ENCODE assay signal across 12 cellular contexts in the genomic region with DNA sequence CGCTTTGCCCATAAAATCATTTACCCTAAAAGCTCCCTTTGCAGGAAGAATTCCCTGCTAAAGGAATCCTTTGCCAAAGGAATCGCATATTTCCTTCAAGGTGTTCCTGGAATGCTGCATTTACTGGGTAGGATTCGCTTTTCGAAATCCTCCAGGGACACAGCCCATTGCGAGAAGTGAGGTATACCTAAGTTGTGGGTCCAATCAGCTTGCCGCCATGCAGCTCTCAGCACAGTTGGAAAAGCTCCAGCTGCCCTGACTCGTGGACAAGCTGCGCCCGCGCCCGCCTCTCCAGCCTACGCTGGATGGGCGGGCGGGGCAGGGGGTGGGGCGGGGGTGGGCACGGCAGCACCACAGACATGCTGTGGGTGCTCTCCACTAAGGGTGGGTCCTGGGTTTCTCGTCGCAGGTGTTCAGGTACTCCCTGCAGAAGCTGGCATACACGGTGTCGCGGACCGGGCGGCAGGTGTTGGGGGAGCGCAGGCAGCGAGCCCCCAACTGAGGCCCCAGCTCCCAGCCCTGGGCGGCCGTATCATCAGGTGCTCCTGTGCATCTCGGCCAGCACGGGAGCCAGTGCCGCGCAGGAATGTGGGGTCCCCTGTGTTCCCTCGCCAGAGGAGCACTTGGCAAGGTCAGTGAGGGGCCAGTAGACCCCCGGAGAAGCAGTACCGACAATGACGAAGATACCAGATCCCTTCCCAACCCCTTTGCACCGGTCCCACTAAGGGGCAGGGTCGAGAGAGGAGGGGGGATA. TPM values are rescaled to one million over a fixed set of nuclear protein-coding genes. Genes with fewer than 3 reads are reported as not detected.
DNase-seq lines count a peak whose midpoint lies in the region; ATAC-seq, FAIRE-seq and TF ChIP-seq lines count a peak whose summit lies in the region.
"Had no signal": no experiment of that assay in that cellular context is flagged by ENCODE, and none has a peak within 500 bp of the region (broad histone marks: within the 10 kb centered on the region; RNA-seq: fewer than 3 reads in every experiment).

No MANE protein-coding gene starts in this region.

- no peak for TF ChIP-seq EP300 in HepG2 (IDR thresholded peaks at IDR 0.05; ENCODE audit: low read depth in 2 of 2, low read length in 2 of 2)
- TF ChIP-seq EP300 in HepG2 (CRISPR knock-in tag; IDR thresholded peaks at IDR 0.05; ENCODE audit: borderline replicate concordance) = no peak

- H2AFZ ChIP-seq in HepG2 (ENCODE audit: low read length) = no peak overlapping the region

- intact Hi-C loops in dorsolateral prefrontal cortex (cut with DNase I) = loop anchor here in 1 of 2 donors (10.0 kb wide), 1 partner anchor 428 kb away; a partner anchor contains a TSS
- intact Hi-C loops in HepG2 (cut with micrococcal nuclease; ENCODE audit: unreplicated experiment) = no loop called here

- 95% methylated on average over 37 of the region's 37 CpGs for WGBS in HepG2 (ENCODE audit: low lambda C conversion rate)

- no peak for ATAC-seq in HepG2
- ATAC-seq in GM21737 (IDR thresholded peaks at IDR 0.05; ENCODE audit: unreplicated experiment) = no peak
- no peak for ATAC-seq in GM18907 (IDR thresholded peaks at IDR 0.05; ENCODE audit: unreplicated experiment)

- H3K9ac ChIP-seq in HepG2 (ENCODE audit: insufficient read depth, low read depth, low read length) = no peak overlapping the region
- no peak overlapping the region for H3K9ac ChIP-seq in subcutaneous abdominal adipose tissue (ENCODE audit: low read length in 5 of 5)

- in situ Hi-C loops in HepG2 (cut with HindIII; ENCODE audit: extremely low pct_ligation_motif_present, low pct_unique_long_range_greater_than_20kb) = no loop called here

- H3K27ac ChIP-seq in dorsolateral prefrontal cortex = peak overlapping the region in 16 of 59 donors; percentile 2 to 76 (median 44)
- H3K27ac ChIP-seq in HepG2 (ENCODE audit: extremely low read length, insufficient read depth, low read length) = no peak overlapping the region
- H3K27ac ChIP-seq in subcutaneous abdominal adipose tissue (ENCODE audit: low read depth, low read length) = peak overlapping the region; percentile 46

- TF ChIP-seq POLR2A in HepG2 (IDR thresholded peaks at IDR 0.05; ENCODE audit: insufficient read depth in 1 of 2, low read depth in 2 of 2, low read length in 2 of 2) = no peak

- H3K4me3 ChIP-seq in dorsolateral prefrontal cortex (peak overlapping the region in 55 of 59 donors; percentile 15 to 100 (median 52)), HepG2 (replicated peaks in 1 of 3; ENCODE audit: insufficient read depth in 1 of 3, low read depth in 2 of 3, low read length in 3 of 3) (no peak overlapping the region), subcutaneous abdominal adipose tissue (ENCODE audit: low read depth in 1 of 5, low read length in 5 of 5) (peak overlapping the region in 2 of 5 donors; percentile 11 to 23)

- H3K9me3 ChIP-seq in HepG2 (ENCODE audit: low read length) (no peaks in the 10 kb centered on the region), subcutaneous abdominal adipose tissue (ENCODE audit: control insufficient read depth in 5 of 5, low read length in 5 of 5) (no peaks in the 10 kb centered on the region)

- peaks cover 89% of the 10 kb centered on the region for H3K79me2 ChIP-seq in HepG2 (ENCODE audit: insufficient read depth, low read length)

- no peak for TF ChIP-seq RAD21 in HepG2 (CRISPR knock-in tag; IDR thresholded peaks at IDR 0.05)

- TF ChIP-seq CTCF in dorsolateral prefrontal cortex (IDR thresholded peaks at IDR 0.05 in 54 of 56, conservative IDR thresholded peaks at IDR 0.05 in 2 of 56; ENCODE audit: low read depth in 1 of 56, partially characterized antibody in 56 of 56) = no peak
- TF ChIP-seq CTCF in HepG2 (CRISPR knock-in tag; IDR thresholded peaks at IDR 0.05) = no peak

- H3K4me1 ChIP-seq in HepG2 (ENCODE audit: insufficient read depth, low read length) (peaks cover 53% of the 10 kb centered on the region), subcutaneous abdominal adipose tissue (ENCODE audit: control insufficient read depth in 5 of 5, insufficient read depth in 5 of 5, low read length in 5 of 5) (peaks cover 11 to 88% (median 85%) of the 10 kb centered on the region in 5 donors)

- CTCF ChIA-PET in HepG2 (lab: Yijun Ruan, JAX; ENCODE audit: low intra/inter-chr PET ratio, low total read pairs) (no interaction called here), HEK293T (lab: Yijun Ruan, JAX) (no interaction called here)

- H4K20me1 ChIP-seq in HepG2 (ENCODE audit: insufficient read depth, low read length) = peaks cover 47% of the 10 kb centered on the region

- POLR2A ChIA-PET in HepG2 (lab: Yijun Ruan, JAX) (no interaction called here), HEK293T (lab: Yijun Ruan, JAX) (interaction anchor here (0.8 kb wide), 1 partner anchor 16 kb away, joined by 3 read pairs; no protein-coding TSS in a partner anchor)

- DNase-seq in NCI-H2171 treated with DMSO at 0.1 percent for 48 hours (lab: John Stamatoyannopoulos, UW) (peak; percentile 42), dorsolateral prefrontal cortex (peak in 4 of 10 donors; percentile 43 to 69 (median 50)), HepG2 (ENCODE audit: low spot score) (no peak), dermis blood vessel endothelial cell (no peak), HEK293T (ENCODE audit: extremely low spot score) (no peak)
- DNase-seq: DMS79, KBM-7, kidney had no signal

- BruUV-seq in HepG2 (replicated peaks; lab: Mats Ljungman, UMichigan) = no TSS peak

- no peak for FAIRE-seq in HepG2 (lab: Jason Lieb, UNC)
- FAIRE-seq: kidney, RCC 7860 had no signal

- H3K36me3 ChIP-seq in HepG2 (replicated peaks in 1 of 2; ENCODE audit: control insufficient read depth in 1 of 2, insufficient read depth in 2 of 2, low read length in 2 of 2) (peaks cover 9 to 30% of the 10 kb centered on the region in 2 experiments), subcutaneous abdominal adipose tissue (ENCODE audit: control insufficient read depth in 5 of 5, insufficient read depth in 5 of 5, low read length in 5 of 5) (peaks cover 0 to 31% (median 15%) of the 10 kb centered on the region in 5 donors)

- no peaks in the 10 kb centered on the region for H3K27me3 ChIP-seq in dorsolateral prefrontal cortex
- H3K27me3 ChIP-seq in HepG2 (ENCODE audit: control insufficient read depth in 1 of 2, insufficient read depth in 2 of 2, low read length in 2 of 2) = no peaks in the 10 kb centered on the region; a peak in 1 of 5 replicates
- H3K27me3 ChIP-seq in subcutaneous abdominal adipose tissue (ENCODE audit: control insufficient read depth in 5 of 5, insufficient read depth in 4 of 5, low read length in 5 of 5) = no peaks in the 10 kb centered on the region

- H3K4me2 ChIP-seq in HepG2 (ENCODE audit: low read depth, low read length) = no peak overlapping the region

RNA-seq across cellular contexts. Expression of a gene that starts 1.4 kb away (rescaled TPM):
- total RNA-seq in dorsolateral prefrontal cortex = 100 to 1,000 TPM in 2 of 120 experiments, 10 to 100 TPM in 118; 15.0 to 105 (median 49.6) TPM
- not detected in 2 replicates for total RNA-seq in HepG2 (2016; rRNA removed; fragmentation: Illumina TruSeq; extraction: Trizol)
- total RNA-seq in HepG2 (2016; cell fraction: cytosol; rRNA removed; fragmentation: Illumina TruSeq; extraction: Trizol; ENCODE audit: low read depth) = not detected in 2 replicates
- total RNA-seq in HepG2 (2016; cell fraction: insoluble cytoplasmic fraction; rRNA removed; fragmentation: Illumina TruSeq; extraction: Trizol) = not detected in 2 replicates
- total RNA-seq in HepG2 (2016; cell fraction: membrane; rRNA removed; fragmentation: Illumina TruSeq; extraction: Trizol) = not detected in 2 replicates
- total RNA-seq in HepG2 (2016; cell fraction: nucleus; rRNA removed; fragmentation: Illumina TruSeq; extraction: Trizol) = not detected in 2 replicates
- polyA plus RNA-seq in HepG2 (2011; rRNA removed) = not detected in 2 replicates
- polyA plus RNA-seq in HepG2 (2011; cell fraction: cytosol; rRNA removed) = not detected in 2 replicates
- not detected in 2 replicates for polyA plus RNA-seq in HepG2 (2011; cell fraction: nucleus; rRNA removed)
- 1.4 and 1.6 TPM in 2 replicates for polyA plus RNA-seq in HepG2 (2012)
- not detected in 2 replicates for polyA plus RNA-seq in HepG2 (2016; cell fraction: cytosol; fragmentation: Illumina TruSeq; extraction: Trizol; ENCODE audit: low read depth)
- polyA plus RNA-seq in HepG2 (2016; cell fraction: insoluble cytoplasmic fraction; fragmentation: Illumina TruSeq; extraction: Trizol; ENCODE audit: low read depth) = not detected in 2 replicates
- polyA plus RNA-seq in HepG2 (2016; cell fraction: membrane; fragmentation: Illumina TruSeq; extraction: Trizol; ENCODE audit: low read depth) = not detected in 2 replicates
- not detected in 2 replicates for polyA plus RNA-seq in HepG2 (2016; cell fraction: nucleus; fragmentation: Illumina TruSeq; extraction: Trizol; ENCODE audit: insufficient read depth, low read depth)
- polyA minus RNA-seq in HepG2 (2011; rRNA and poly(A)+ RNA removed; ENCODE audit: low replicate concordance) = not detected in 2 replicates
- polyA minus RNA-seq in HepG2 (2011; cell fraction: cytosol; rRNA and poly(A)+ RNA removed) = not detected in 2 replicates
- polyA minus RNA-seq in HepG2 (2011; cell fraction: nucleus; rRNA and poly(A)+ RNA removed) = not detected in 2 replicates
- total RNA-seq in dermis blood vessel endothelial cell = 0.23 and 0.34 TPM in 2 replicates

RNA-seq across cellular contexts. Expression of a gene that starts 5.2 kb away (rescaled TPM):
- total RNA-seq in dorsolateral prefrontal cortex (100 to 1,000 TPM in 118 of 120 experiments, 10 to 100 TPM in 2; 82.4 to 206 (median 151) TPM), HepG2 (2016; rRNA removed; fragmentation: Illumina TruSeq; extraction: Trizol) (34.9 and 52.4 TPM in 2 replicates), dermis blood vessel endothelial cell (53.9 and 64.8 TPM in 2 replicates)
- total RNA-seq in HepG2 (2016; cell fraction: cytosol; rRNA removed; fragmentation: Illumina TruSeq; extraction: Trizol; ENCODE audit: low read depth) = 17.2 and 22.5 TPM in 2 replicates
- 38.0 and 49.3 TPM in 2 replicates for total RNA-seq in HepG2 (2016; cell fraction: insoluble cytoplasmic fraction; rRNA removed; fragmentation: Illumina TruSeq; extraction: Trizol)
- total RNA-seq in HepG2 (2016; cell fraction: membrane; rRNA removed; fragmentation: Illumina TruSeq; extraction: Trizol) = 51.0 and 56.2 TPM in 2 replicates
- total RNA-seq in HepG2 (2016; cell fraction: nucleus; rRNA removed; fragmentation: Illumina TruSeq; extraction: Trizol) = 51.2 and 62.7 TPM in 2 replicates
- 86.8 and 87.3 TPM in 2 replicates for polyA plus RNA-seq in HepG2 (2011; rRNA removed)
- 70.1 and 103 TPM in 2 replicates for polyA plus RNA-seq in HepG2 (2011; cell fraction: cytosol; rRNA removed)
- polyA plus RNA-seq in HepG2 (2011; cell fraction: nucleus; rRNA removed) = 88.0 and 105 TPM in 2 replicates
- polyA plus RNA-seq in HepG2 (2012) = 48.1 and 53.7 TPM in 2 replicates
- 20.3 and 24.7 TPM in 2 replicates for polyA plus RNA-seq in HepG2 (2016; cell fraction: cytosol; fragmentation: Illumina TruSeq; extraction: Trizol; ENCODE audit: low read depth)
- 48.7 and 55.1 TPM in 2 replicates for polyA plus RNA-seq in HepG2 (2016; cell fraction: insoluble cytoplasmic fraction; fragmentation: Illumina TruSeq; extraction: Trizol; ENCODE audit: low read depth)
- 52.2 and 55.0 TPM in 2 replicates for polyA plus RNA-seq in HepG2 (2016; cell fraction: membrane; fragmentation: Illumina TruSeq; extraction: Trizol; ENCODE audit: low read depth)
- 97.6 and 101 TPM in 2 replicates for polyA plus RNA-seq in HepG2 (2016; cell fraction: nucleus; fragmentation: Illumina TruSeq; extraction: Trizol; ENCODE audit: insufficient read depth, low read depth)
- polyA minus RNA-seq in HepG2 (2011; rRNA and poly(A)+ RNA removed; ENCODE audit: low replicate concordance) = 129 and 137 TPM in 2 replicates
- 28.5 and 36.9 TPM in 2 replicates for polyA minus RNA-seq in HepG2 (2011; cell fraction: cytosol; rRNA and poly(A)+ RNA removed)
- polyA minus RNA-seq in HepG2 (2011; cell fraction: nucleus; rRNA and poly(A)+ RNA removed) = 87.7 and 95.1 TPM in 2 replicates

Comparison
In these comparisons a context has a peak if more than half of its experiments do, and no peak if none do; other contexts are left out.
1. H3K4me3 ChIP-seq: peak in dorsolateral prefrontal cortex (55 of 59); none in HepG2 (0 of 3).
2. RNA of a gene that starts 1.4 kb away (total RNA-seq): 15.0 to 105 TPM in dorsolateral prefrontal cortex; 0.23 to 0.34 TPM in dermis blood vessel endothelial cell and not detected in HepG2; every median in the first group is over 10 times any median in the second.